12 cellular contexts compared by ENCODE assay signal in genomic region chr7:101899616-101900015, GRCh38.
DNase-seq lines count a peak whose midpoint lies in the region; ATAC-seq and TF ChIP-seq lines count a peak whose summit lies in the region.
"Had no signal": no experiment of that assay in that cellular context is flagged by ENCODE, and none has a peak within 500 bp of the region (broad histone marks: within the 10 kb centered on the region; RNA-seq: fewer than 3 reads in every experiment).

No MANE protein-coding gene starts in this region.

- no peak for TF ChIP-seq CTCF in astrocyte of the spinal cord (IDR thresholded peaks at IDR 0.05; ENCODE audit: low read depth, low read length)
- TF ChIP-seq CTCF in tibial artery (IDR thresholded peaks at IDR 0.05), result no peak

- H4K20me1 ChIP-seq in Karpas-422 (ENCODE audit: insufficient read depth, low read depth, low read length), result no peaks in the 10 kb centered on the region

- no peak for ATAC-seq in GM18502 (IDR thresholded peaks at IDR 0.05; ENCODE audit: poor library complexity, unreplicated experiment)
- ATAC-seq: natural killer cell treated with Interleukin-12 subunit alpha and Interleukin-12 subunit beta and Interleukin-15 and Interleukin-18, amount 100 ng/mL, for 72 hours had no signal

- H2AFZ ChIP-seq in Karpas-422 (ENCODE audit: low read length), result no peak overlapping the region

- H3K27ac ChIP-seq in Karpas-422 (ENCODE audit: low read length) (peak overlapping the region; percentile 33; the same call in 1 of the 2 replicates), muscle layer of colon (ENCODE audit: low read depth, low read length) (peak overlapping the region; percentile 76), tibial artery (peak overlapping the region; percentile 49 to 50)
- H3K27ac ChIP-seq: right lobe of liver had no signal

- intact Hi-C loops in tibial artery (cut with DNase I; ENCODE audit: low total_unique reads), result no loop called here

- H3K27me3 ChIP-seq in Karpas-422 (ENCODE audit: low read length), result no peaks in the 10 kb centered on the region
- H3K27me3 ChIP-seq in muscle layer of colon (ENCODE audit: control insufficient read depth in 1 of 2, insufficient read depth in 2 of 2, low read length in 2 of 2), result no peaks in the 10 kb centered on the region
- H3K27me3 ChIP-seq in tibial artery, result no peaks in the 10 kb centered on the region
- H3K27me3 ChIP-seq: right lobe of liver had no signal

- H3K9me2 ChIP-seq in Karpas-422 (replicated peaks; ENCODE audit: insufficient read depth, low read length), result no peaks in the 10 kb centered on the region

- peaks cover 98% of the 10 kb centered on the region for H3K79me2 ChIP-seq in Karpas-422 (ENCODE audit: low read length)

- H3K4me1 ChIP-seq in Karpas-422 (ENCODE audit: low read length) (peaks cover 37% of the 10 kb centered on the region), muscle layer of colon (ENCODE audit: insufficient read depth, low read length) (peaks cover 59% of the 10 kb centered on the region), tibial artery (peaks cover 0 to 57% (median 36%) of the 10 kb centered on the region in 4 donors)
- H3K4me1 ChIP-seq: right lobe of liver had no signal

- no peak overlapping the region for H3K4me3 ChIP-seq in Karpas-422 (ENCODE audit: low read length)
- peak overlapping the region; percentile 36 for H3K4me3 ChIP-seq in astrocyte of the spinal cord (ENCODE audit: low read depth, low read length)
- peak overlapping the region in 1 of 2 donors; percentile 55 for H3K4me3 ChIP-seq in muscle layer of colon (ENCODE audit: low read depth in 1 of 2, low read length in 2 of 2)
- H3K4me3 ChIP-seq in tibial artery, result peak overlapping the region; percentile 48 to 52
- H3K4me3 ChIP-seq: right lobe of liver had no signal

- DNase-seq in Karpas-422 (no peak), astrocyte of the spinal cord (ENCODE audit: low read depth, low spot score) (no peak), tibial artery (no peak), GDM1 (lab: John Stamatoyannopoulos, UW) (no peak), NCI-H748 treated with DMSO at 0.1 percent for 48 hours (lab: John Stamatoyannopoulos, UW) (no peak)
- DNase-seq: CD4-positive, alpha-beta T cell; erythroblast; NCI-H146 had no signal

- H3K9me3 ChIP-seq in Karpas-422 (ENCODE audit: low read length), result no peaks in the 10 kb centered on the region
- no peaks in the 10 kb centered on the region for H3K9me3 ChIP-seq in muscle layer of colon (ENCODE audit: low read length)
- no peaks in the 10 kb centered on the region for H3K9me3 ChIP-seq in tibial artery
- H3K9me3 ChIP-seq: right lobe of liver had no signal

- peaks cover 8% of the 10 kb centered on the region for H3K36me3 ChIP-seq in Karpas-422 (ENCODE audit: insufficient read depth, low read length)
- no peaks in the 10 kb centered on the region for H3K36me3 ChIP-seq in muscle layer of colon (ENCODE audit: insufficient read depth, low read length)
- no peaks in the 10 kb centered on the region for H3K36me3 ChIP-seq in tibial artery
- H3K36me3 ChIP-seq: right lobe of liver had no signal

- in situ Hi-C loops in astrocyte of the spinal cord (cut with HindIII; ENCODE audit: low sequenced_read_pairs), result no loop called here

- no peak overlapping the region for H3K4me2 ChIP-seq in Karpas-422 (ENCODE audit: low read depth, low read length, poor library complexity, severe bottlenecking)

- H3K9ac ChIP-seq in Karpas-422 (ENCODE audit: low read length) (no peak overlapping the region), muscle layer of colon (ENCODE audit: low read length) (peak overlapping the region; percentile 79)
